In genomic region chr5:15374886-15375285, GRCh38 we compare ENCODE assay signal across 7 cellular contexts.
"Had no signal": no experiment of that assay in that cellular context is flagged by ENCODE, and none has a peak within 500 bp of the region (broad histone marks: within the 10 kb centered on the region; RNA-seq: fewer than 3 reads in every experiment).

No MANE protein-coding gene starts in this region.

- H3K9me3 ChIP-seq: HAP-1 had no signal

- H3K4me2 ChIP-seq: GM23338 had no signal

- H3K27ac ChIP-seq: HL-60 had no signal

- H3K4me3 ChIP-seq: GM23338, HAP-1 had no signal

- H3K36me3 ChIP-seq: HAP-1 had no signal

- ATAC-seq: GM23338, HCT116 had no signal

- H2AFZ ChIP-seq: GM23338 had no signal

- H3K4me1 ChIP-seq: HAP-1 had no signal

- DNase-seq: H7, HFFc6, KBM-7 had no signal
